9 cellular contexts compared by ENCODE assay signal in genomic region chr7:4715385-4715770, GRCh38. TPM values are rescaled to one million over a fixed set of nuclear protein-coding genes. Genes with fewer than 3 reads are reported as not detected.
A peak's percentile ranks its signal among the peaks of the same experiment; 100 is the strongest.
DNase-seq lines count a peak whose midpoint lies in the region; ATAC-seq, FAIRE-seq and TF ChIP-seq lines count a peak whose summit lies in the region.
"Had no signal": no experiment of that assay in that cellular context is flagged by ENCODE, and none has a peak within 500 bp of the region (broad histone marks: within the 10 kb centered on the region; RNA-seq: fewer than 3 reads in every experiment).

No MANE protein-coding gene starts in this region.

- TF ChIP-seq CTCF in A549 (IDR thresholded peaks at IDR 0.05), result no peak

- H3K27ac ChIP-seq in A549, result peak overlapping the region in 1 of 2 experiments; percentile 52; a peak in 3 of 6 replicates
- H3K27ac ChIP-seq in naive thymus-derived CD4-positive, alpha-beta T cell (ENCODE audit: low read depth, low read length), result no peak overlapping the region
- H3K27ac ChIP-seq: BLaER1 had no signal

- peak overlapping the region; percentile 21; the same call in 1 of the 3 replicates for H3K4me2 ChIP-seq in A549
- H3K4me2 ChIP-seq: BLaER1 had no signal

- peaks cover 0 to 4% (median 0%) of the 10 kb centered on the region in 11 donors for H3K9me3 Mint-ChIP-seq in naive thymus-derived CD4-positive, alpha-beta T cell

- no peak for TF ChIP-seq RAD21 in A549 (conservative IDR thresholded peaks at IDR 0.05 in 1 of 2, IDR thresholded peaks at IDR 0.05 in 1 of 2)

- H3K27me3 Mint-ChIP-seq in naive thymus-derived CD4-positive, alpha-beta T cell, result no peaks in the 10 kb centered on the region

- intact Hi-C loops in naive thymus-derived CD4-positive, alpha-beta T cell (cut with micrococcal nuclease), result no loop called here

- peaks cover 0 to 16% (median 0%) of the 10 kb centered on the region in 3 experiments for H3K36me3 ChIP-seq in naive thymus-derived CD4-positive, alpha-beta T cell (ENCODE audit: control insufficient read depth in 2 of 3, insufficient read depth in 3 of 3, low read length in 3 of 3)

- H3K4me1 ChIP-seq in A549, result peaks cover 47% of the 10 kb centered on the region
- H3K4me1 ChIP-seq in naive thymus-derived CD4-positive, alpha-beta T cell (ENCODE audit: control insufficient read depth in 2 of 2, insufficient read depth in 2 of 2, low read length in 2 of 2), result peaks cover 0 to 5% of the 10 kb centered on the region in 2 donors

- ATAC-seq in A549 (no peak), esophagus mucosa (peak; percentile 91)
- ATAC-seq in naive thymus-derived CD4-positive, alpha-beta T cell, result peak; percentile 78

- H3K27me3 ChIP-seq in naive thymus-derived CD4-positive, alpha-beta T cell (ENCODE audit: control insufficient read depth in 2 of 2, insufficient read depth in 2 of 2, low read length in 2 of 2), result no peaks in the 10 kb centered on the region
- H3K27me3 ChIP-seq: BLaER1 had no signal

- peak in 1 of 2 experiments; percentile 39 for DNase-seq in A549 (ENCODE audit: low read depth in 1 of 2, low spot score in 1 of 2)
- peak; percentile 86 for DNase-seq in NOMO-1 treated with dmso at 0.1 percent for 144 hours (lab: John Stamatoyannopoulos, UW; ENCODE audit: unreplicated experiment)
- DNase-seq in naive thymus-derived CD4-positive, alpha-beta T cell, result no peak
- no peak for DNase-seq in RKO (ENCODE audit: low spot score)
- DNase-seq in NCI-H1105 (lab: John Stamatoyannopoulos, UW), result no peak
- no peak for DNase-seq in NCI-H524 (lab: John Stamatoyannopoulos, UW)
- DNase-seq in HuH-7.5 (ENCODE audit: low spot score), result no peak

- 84% methylated on average over 15 of the region's 15 CpGs for WGBS in A549 (ENCODE audit: missing lambda C conversion rate)

- H3K36me3 Mint-ChIP-seq in naive thymus-derived CD4-positive, alpha-beta T cell, result peaks cover 0 to 38% (median 23%) of the 10 kb centered on the region in 5 donors

- FAIRE-seq in A549 (lab: Jason Lieb, UNC), result no peak

- peak overlapping the region in 7 of 9 donors; percentile 26 to 81 (median 45) for H3K27ac Mint-ChIP-seq in naive thymus-derived CD4-positive, alpha-beta T cell

- no peak for TF ChIP-seq POLR2A in A549 (IDR thresholded peaks at IDR 0.05; ENCODE audit: low read length)

- CTCF ChIA-PET in A549 (lab: Yijun Ruan, JAX), result interaction anchor here (1.2 to 1.9 kb wide), 3 partner anchors 9 to 73 kb away, joined by 5 to 6 read pairs (median 5); no protein-coding TSS in a partner anchor
- CTCF ChIA-PET in naive thymus-derived CD4-positive, alpha-beta T cell (lab: Charles Lee), result no interaction called here

- peak overlapping the region in 2 of 10 donors; percentile 32 to 50 for H3K4me3 Mint-ChIP-seq in naive thymus-derived CD4-positive, alpha-beta T cell

- no peak overlapping the region for H3K4me3 ChIP-seq in A549
- H3K4me3 ChIP-seq in naive thymus-derived CD4-positive, alpha-beta T cell (ENCODE audit: low read length), result no peak overlapping the region
- H3K4me3 ChIP-seq: BLaER1 had no signal

- no peaks in the 10 kb centered on the region for H3K9me3 ChIP-seq in A549
- H3K9me3 ChIP-seq in naive thymus-derived CD4-positive, alpha-beta T cell (ENCODE audit: control insufficient read depth in 2 of 3, low read length in 3 of 3), result no peaks in the 10 kb centered on the region

- no peak for TF ChIP-seq EP300 in A549 (IDR thresholded peaks at IDR 0.05)

- POLR2A ChIA-PET in A549 (lab: Yijun Ruan, JAX), result interaction anchor here (1.0 kb wide), 1 partner anchor 30 kb away, joined by 5 read pairs; no protein-coding TSS in a partner anchor
- POLR2A ChIA-PET in naive thymus-derived CD4-positive, alpha-beta T cell (lab: Charles Lee), result interaction anchor here (0.6 kb wide), 1 partner anchor 73 kb away, joined by 3 read pairs; no protein-coding TSS in a partner anchor

- H3K4me1 Mint-ChIP-seq in naive thymus-derived CD4-positive, alpha-beta T cell, result peaks cover 36 to 97% (median 76%) of the 10 kb centered on the region in 7 donors

TF ChIP-seq in A549, 52 proteins besides CTCF, POLR2A, EP300 and RAD21:
- no peak for TF ChIP-seq JUN (IDR thresholded peaks at IDR 0.05)
- TF ChIP-seq, protein P1, sequence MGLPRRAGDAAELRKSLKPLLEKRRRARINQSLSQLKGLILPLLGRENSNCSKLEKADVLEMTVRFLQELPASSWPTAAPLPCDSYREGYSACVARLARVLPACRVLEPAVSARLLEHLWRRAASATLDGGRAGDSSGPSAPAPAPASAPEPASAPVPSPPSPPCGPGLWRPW (IDR thresholded peaks at IDR 0.05), result 0 out of 2 replicates have a peak, but pooled peaks have one; percentile 17
- peak; percentile 56 to 65 for TF ChIP-seq CEBPB (IDR thresholded peaks at IDR 0.05)

RNA-seq across cellular contexts. Expression of gene FOXK1, which starts 33.3 kb away (rescaled TPM):
- 6.8 and 8.3 TPM in 2 replicates for polyA plus RNA-seq in A549 (2011; rRNA removed)
- 7.4 and 10.0 TPM in 2 replicates for polyA plus RNA-seq in A549 (2012; cell fraction: cytosol; rRNA removed)
- 27.5 and 29.2 TPM in 2 replicates for polyA plus RNA-seq in A549 (2012; cell fraction: nucleus; rRNA removed)
- 9.8 to 10.9 TPM (median 10.2 TPM) in 3 replicates for polyA plus RNA-seq in A549 (2017; fragmentation: RNase III; extraction: RNeasy Plus Mini Kit Qiagen cat#74134 plus additional on column Dnase treatment)
- polyA minus RNA-seq in A549 (2011; rRNA and poly(A)+ RNA removed), result 15.7 and 19.4 TPM in 2 replicates
- 21.7 TPM for total RNA-seq in esophagus mucosa
- 10 to 100 TPM; 37.7 to 69.0 (median 56.9) TPM for total RNA-seq in naive thymus-derived CD4-positive, alpha-beta T cell
- 1 to 10 TPM; 3.6 to 6.6 TPM for polyA plus RNA-seq in naive thymus-derived CD4-positive, alpha-beta T cell

Comparison
In these comparisons a context has a peak if more than half of its experiments do, and no peak if none do; other contexts are left out.
1. ATAC-seq: peak in esophagus mucosa (single experiment) and naive thymus-derived CD4-positive, alpha-beta T cell (single experiment); none in A549 (0 of 2).